Comparison of ENCODE assay signal across 20 cellular contexts in genomic region chr13:33167521-33167920, GRCh38.
"Had no signal": no experiment of that assay in that cellular context is flagged by ENCODE, and none has a peak within 500 bp of the region (broad histone marks: within the 10 kb centered on the region; RNA-seq: fewer than 3 reads in every experiment).

No MANE protein-coding gene starts in this region.

- H3K36me3 Mint-ChIP-seq: activated naive CD8-positive, alpha-beta T cell treated with anti-CD3 and anti-CD28 coated beads for 36 hours; immature natural killer cell; natural killer cell; T-cell had no signal

- DNase-seq: activated B cell treated with CpG ODN at 0.5 μM for 24 hours; activated CD4-positive, alpha-beta T cell treated with anti-CD3 and anti-CD28 coated beads for 48 hours; activated CD8-positive, alpha-beta T cell treated with anti-CD3 and anti-CD28 coated beads for 36 hours; activated naive CD4-positive, alpha-beta T cell; activated naive CD8-positive, alpha-beta T cell treated with anti-CD3 and anti-CD28 coated beads for 36 hours; activated T-cell treated with anti-CD3 and anti-CD28 coated beads, Interleukin-2, amount 50 U/mL, for 1 hour; cortex of kidney; immature natural killer cell; kidney glomerular epithelial cell; natural killer cell; posterior cingulate gyrus; SK-N-SH; stimulated activated CD4-positive, alpha-beta T cell treated with anti-CD3 and anti-CD28 coated beads, Interleukin-12 subunit alpha, Interleukin-12 subunit beta, amount 100 ng/mL, for 4 hours; stimulated activated CD4-positive, alpha-beta T cell treated with anti-CD3 and anti-CD28 coated beads, Interleukin-2, amount 100 ng/mL, for 24 hours; stimulated activated naive CD4-positive, alpha-beta T cell treated with Interleukin-2 at 50 U/mL for 16 hours; T-cell; upper lobe of left lung had no signal

- H3K27me3 ChIP-seq: neutrophil, upper lobe of left lung had no signal

- H3K9ac ChIP-seq: SK-N-SH had no signal

- ATAC-seq: activated CD8-positive, alpha-beta T cell treated with anti-CD3 and anti-CD28 coated beads for 36 hours; activated T-helper 17 cell treated with anti-CD3 and anti-CD28 coated beads, Interleukin-2, amount 50 U/mL, for 72 hours; esophagus mucosa; natural killer cell; T-cell had no signal

- H3K27ac ChIP-seq: neutrophil had no signal

- H3K4me2 ChIP-seq: SK-N-SH had no signal

- H3K27ac Mint-ChIP-seq: activated B cell treated with CpG ODN at 0.5 μM for 24 hours; activated CD8-positive, alpha-beta T cell treated with anti-CD3 and anti-CD28 coated beads for 36 hours; activated naive CD8-positive, alpha-beta T cell treated with anti-CD3 and anti-CD28 coated beads for 36 hours; activated T-helper 17 cell treated with anti-CD3 and anti-CD28 coated beads, Interleukin-2, amount 50 U/mL, for 72 hours; immature natural killer cell; natural killer cell; T-cell had no signal

- H3K4me3 ChIP-seq: upper lobe of left lung had no signal

- H3K4me3 Mint-ChIP-seq: activated B cell treated with CpG ODN at 0.5 μM for 24 hours; activated CD8-positive, alpha-beta T cell treated with anti-CD3 and anti-CD28 coated beads for 36 hours; activated naive CD8-positive, alpha-beta T cell treated with anti-CD3 and anti-CD28 coated beads for 36 hours; activated T-helper 17 cell treated with anti-CD3 and anti-CD28 coated beads, Interleukin-2, amount 50 U/mL, for 72 hours; immature natural killer cell; natural killer cell; T-cell had no signal

- H3K4me1 Mint-ChIP-seq: activated B cell treated with CpG ODN at 0.5 μM for 24 hours; activated naive CD8-positive, alpha-beta T cell treated with anti-CD3 and anti-CD28 coated beads for 36 hours; activated T-helper 17 cell treated with anti-CD3 and anti-CD28 coated beads, Interleukin-2, amount 50 U/mL, for 72 hours; immature natural killer cell; natural killer cell; T-cell had no signal

- H3K9me3 ChIP-seq: neutrophil, SK-N-SH had no signal

- H3K36me3 ChIP-seq: neutrophil had no signal
